Comparison of ENCODE assay signal across 1 cellular context in genomic region chr17:38705803-38706624, GRCh38.
TF ChIP-seq lines count a peak whose summit lies in the region.

No MANE protein-coding gene starts in this region.

TF ChIP-seq in HEK293, 187 proteins besides CTCF, POLR2A, EP300 and RAD21 (continued from another document and continues in another):
- TF ChIP-seq ZBTB7A (tag by site-specific recombination; IDR thresholded peaks at IDR 0.05; ENCODE audit: low read depth) (peak; percentile 54; the same call in 1 of the 2 replicates), ZNF350 (tag by site-specific recombination; IDR thresholded peaks at IDR 0.05) (no peak), WT1 (tag by site-specific recombination; IDR thresholded peaks at IDR 0.05) (peak; percentile 74), RBAK (tag by site-specific recombination; IDR thresholded peaks at IDR 0.05) (no peak), ZNF571 (tag by site-specific recombination; IDR thresholded peaks at IDR 0.05) (no peak), TSHZ1 (tag by site-specific recombination; IDR thresholded peaks at IDR 0.05; ENCODE audit: borderline replicate concordance) (no peak), GLIS1 (tag by site-specific recombination; IDR thresholded peaks at IDR 0.05) (peak; percentile 84), ZNF585B (tag by site-specific recombination; IDR thresholded peaks at IDR 0.05) (no peak), MEIS1 (CRISPR knock-in tag; IDR thresholded peaks at IDR 0.05; ENCODE audit: borderline replicate concordance) (no peak), ZNF148 (tag by site-specific recombination; IDR thresholded peaks at IDR 0.05; ENCODE audit: borderline replicate concordance) (no peak), ZBTB21 (tag by site-specific recombination; IDR thresholded peaks at IDR 0.05) (no peak), ZNF423 (tag by site-specific recombination; IDR thresholded peaks at IDR 0.05) (peak; percentile 76), KLF7 (tag by site-specific recombination; IDR thresholded peaks at IDR 0.05; ENCODE audit: borderline replicate concordance) (peak; percentile 30; the same call in 1 of the 2 replicates), ATF2 (tag by site-specific recombination; IDR thresholded peaks at IDR 0.05; ENCODE audit: low read depth) (no peak), ZNF596 (tag by site-specific recombination; IDR thresholded peaks at IDR 0.05) (0 out of 2 replicates have a peak, but pooled peaks have one; percentile 14), EGR2 (tag by site-specific recombination; IDR thresholded peaks at IDR 0.05; ENCODE audit: low read depth) (no peak), PRDM1 (tag by site-specific recombination; IDR thresholded peaks at IDR 0.05) (no peak), SCRT2 (tag by site-specific recombination; IDR thresholded peaks at IDR 0.05) (no peak), ZFP37 (tag by site-specific recombination; IDR thresholded peaks at IDR 0.05) (no peak), PBX3 (CRISPR knock-in tag; IDR thresholded peaks at IDR 0.05) (no peak), ZNF26 (tag by site-specific recombination; IDR thresholded peaks at IDR 0.05) (no peak), ZNF157 (tag by site-specific recombination; IDR thresholded peaks at IDR 0.05) (no peak), ZNF16 (tag by site-specific recombination; IDR thresholded peaks at IDR 0.05; ENCODE audit: low read depth) (no peak), ZNF239 (tag by site-specific recombination; IDR thresholded peaks at IDR 0.05) (no peak), ZNF707 (tag by site-specific recombination; IDR thresholded peaks at IDR 0.05) (no peak), ZBTB20 (tag by site-specific recombination; IDR thresholded peaks at IDR 0.05) (peak; percentile 91), PRDM4 (tag by site-specific recombination; IDR thresholded peaks at IDR 0.05) (no peak), ZNF654 (tag by site-specific recombination; IDR thresholded peaks at IDR 0.05; ENCODE audit: low read depth) (no peak), ZNF530 (tag by site-specific recombination; IDR thresholded peaks at IDR 0.05; ENCODE audit: low read depth) (no peak), ZNF202 (tag by site-specific recombination; IDR thresholded peaks at IDR 0.05; ENCODE audit: borderline replicate concordance) (no peak), ZNF670 (tag by site-specific recombination; IDR thresholded peaks at IDR 0.05; ENCODE audit: low read depth) (no peak), ELK4 (IDR thresholded peaks at IDR 0.05; ENCODE audit: borderline replicate concordance, low read depth, low read length) (no peak), ZFHX2 (tag by site-specific recombination; conservative IDR thresholded peaks at IDR 0.05) (no peak; the same call in 1 of the 2 replicates), ZNF501 (tag by site-specific recombination; IDR thresholded peaks at IDR 0.05) (no peak), ZNF529 (tag by site-specific recombination; IDR thresholded peaks at IDR 0.05; ENCODE audit: insufficient replicate concordance) (no peak), ZNF341 (tag by site-specific recombination; IDR thresholded peaks at IDR 0.05; ENCODE audit: low read depth) (peak; percentile 85), ZSCAN23 (tag by site-specific recombination; IDR thresholded peaks at IDR 0.05) (no peak), ZNF140 (tag by site-specific recombination; IDR thresholded peaks at IDR 0.05) (no peak), ZNF23 (tag by site-specific recombination; IDR thresholded peaks at IDR 0.05; ENCODE audit: borderline replicate concordance) (no peak), ZNF560 (tag by site-specific recombination; IDR thresholded peaks at IDR 0.05; ENCODE audit: borderline replicate concordance) (no peak), ZNF292 (tag by site-specific recombination; IDR thresholded peaks at IDR 0.05; ENCODE audit: borderline replicate concordance, low read depth) (no peak), ZNF121 (tag by site-specific recombination; IDR thresholded peaks at IDR 0.05) (no peak), ZFP3 (tag by site-specific recombination; IDR thresholded peaks at IDR 0.05; ENCODE audit: low read depth) (no peak), ZNF394 (tag by site-specific recombination; IDR thresholded peaks at IDR 0.05; ENCODE audit: borderline replicate concordance) (no peak; the same call in 1 of the 2 replicates), ZNF10 (tag by site-specific recombination; IDR thresholded peaks at IDR 0.05) (no peak), ZFP41 (tag by site-specific recombination; IDR thresholded peaks at IDR 0.05; ENCODE audit: borderline replicate concordance) (no peak), YY1 (tag by site-specific recombination; IDR thresholded peaks at IDR 0.05) (no peak), ZIC2 (tag by site-specific recombination; IDR thresholded peaks at IDR 0.05) (peak; percentile 86), GLI2 (tag by site-specific recombination; IDR thresholded peaks at IDR 0.05; ENCODE audit: borderline replicate concordance, low read depth) (no peak), ZNF24 (tag by site-specific recombination; IDR thresholded peaks at IDR 0.05) (no peak), ZBTB11 (tag by site-specific recombination; conservative IDR thresholded peaks at IDR 0.05; ENCODE audit: low read depth) (peak; percentile 47; the same call in 1 of the 2 replicates)
